In the genomic region with DNA sequence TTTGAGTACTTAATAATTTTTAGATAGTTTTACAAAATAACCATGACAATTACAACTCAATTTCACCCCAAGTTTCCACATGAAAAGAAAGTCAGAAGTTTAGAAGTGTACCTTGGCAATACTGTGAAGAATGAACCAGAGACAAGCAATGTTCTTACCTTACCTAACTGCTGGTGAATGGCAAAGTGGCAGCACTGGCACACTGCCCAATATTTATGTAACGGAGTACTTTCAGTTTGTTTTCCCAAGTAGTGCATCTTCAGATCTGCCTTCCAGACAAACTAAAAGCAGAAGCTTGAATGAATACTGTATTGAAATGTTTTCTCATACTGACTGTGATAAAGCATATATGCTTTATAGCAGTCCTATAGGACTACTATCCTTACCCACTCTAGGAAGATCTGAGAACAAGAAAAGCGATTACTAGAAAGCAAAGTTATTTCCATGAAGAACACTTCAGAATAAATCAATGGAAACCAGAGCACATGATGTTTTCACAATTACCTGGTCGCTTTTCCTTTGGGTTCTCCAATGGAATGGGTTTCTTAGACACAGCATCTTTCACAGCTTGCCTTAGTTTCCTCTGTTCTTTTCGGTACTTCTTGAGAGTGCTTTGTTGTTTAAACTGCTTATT, we compare ENCODE assay signal across 8 cellular contexts. TPM values are rescaled to one million over a fixed set of nuclear protein-coding genes. Genes with fewer than 3 reads are reported as not detected.
DNase-seq lines count a peak whose midpoint lies in the region; ATAC-seq and TF ChIP-seq lines count a peak whose summit lies in the region.

No MANE protein-coding gene starts in this region.

- no peak overlapping the region for H3K27ac ChIP-seq in subcutaneous abdominal adipose tissue (ENCODE audit: low read depth, low read length)

- H3K36me3 ChIP-seq in subcutaneous abdominal adipose tissue (ENCODE audit: control insufficient read depth in 5 of 5, insufficient read depth in 5 of 5, low read length in 5 of 5), result peaks cover 10 to 22% (median 17%) of the 10 kb centered on the region in 5 donors

- H3K4me1 ChIP-seq in subcutaneous abdominal adipose tissue (ENCODE audit: control insufficient read depth in 5 of 5, insufficient read depth in 5 of 5, low read length in 5 of 5), result peaks cover 0 to 23% (median 19%) of the 10 kb centered on the region in 5 donors

- H3K4me1 Mint-ChIP-seq in activated T-cell treated with anti-CD3 and anti-CD28 coated beads, Interleukin-2, amount 50 U/mL, for 4 hours (ENCODE audit: low read depth), result peaks cover 30% of the 10 kb centered on the region

- ATAC-seq in activated T-cell treated with anti-CD3 and anti-CD28 coated beads, Interleukin-2, amount 50 U/mL, for 4 hours, result no peak
- no peak for ATAC-seq in HG02571 (IDR thresholded peaks at IDR 0.05; ENCODE audit: unreplicated experiment)
- no peak for ATAC-seq in HG02840 (IDR thresholded peaks at IDR 0.05; ENCODE audit: low FRiP score, unreplicated experiment)

- no peak for TF ChIP-seq CTCF in fibroblast of pulmonary artery (IDR thresholded peaks at IDR 0.05; ENCODE audit: low read length, missing control alignments)

- H3K4me3 ChIP-seq in fibroblast of pulmonary artery (replicated peaks; ENCODE audit: low read depth, low read length) (peak overlapping the region; percentile 79), subcutaneous abdominal adipose tissue (ENCODE audit: low read depth in 1 of 5, low read length in 5 of 5) (peak overlapping the region in 3 of 5 donors; percentile 4 to 93 (median 89))

- H3K4me3 Mint-ChIP-seq in activated T-cell treated with anti-CD3 and anti-CD28 coated beads, Interleukin-2, amount 50 U/mL, for 4 hours, result peak overlapping the region; percentile 97

- no peaks in the 10 kb centered on the region for H3K27me3 Mint-ChIP-seq in activated T-cell treated with anti-CD3 and anti-CD28 coated beads, Interleukin-2, amount 50 U/mL, for 4 hours (ENCODE audit: low read depth)

- H3K36me3 Mint-ChIP-seq in activated T-cell treated with anti-CD3 and anti-CD28 coated beads, Interleukin-2, amount 50 U/mL, for 4 hours (ENCODE audit: insufficient read depth), result peaks cover 37% of the 10 kb centered on the region

- no peaks in the 10 kb centered on the region for H3K9me3 Mint-ChIP-seq in activated T-cell treated with anti-CD3 and anti-CD28 coated beads, Interleukin-2, amount 50 U/mL, for 4 hours

- H3K9ac ChIP-seq in subcutaneous abdominal adipose tissue (ENCODE audit: low read length in 5 of 5), result peak overlapping the region in 4 of 5 donors; percentile 6 to 94 (median 70)

- H3K9me3 ChIP-seq in subcutaneous abdominal adipose tissue (ENCODE audit: control insufficient read depth in 5 of 5, low read length in 5 of 5), result no peaks in the 10 kb centered on the region

- no peak for DNase-seq in activated T-cell treated with anti-CD3 and anti-CD28 coated beads, Interleukin-2, amount 50 U/mL, for 4 hours
- DNase-seq in activated T-cell treated with anti-CD3 and anti-CD28 coated beads for 4 hours (no peak), T follicular helper cell (ENCODE audit: low read depth) (peak; percentile 1), fibroblast of pulmonary artery (ENCODE audit: low read depth) (peak; percentile 36), NCI-H748 treated with DMSO at 0.1 percent for 48 hours (lab: John Stamatoyannopoulos, UW) (no peak)

- H3K27me3 ChIP-seq in subcutaneous abdominal adipose tissue (ENCODE audit: control insufficient read depth in 5 of 5, insufficient read depth in 4 of 5, low read length in 5 of 5), result no peaks in the 10 kb centered on the region

RNA-seq across cellular contexts. Expression of a gene that starts 1.5 kb away (rescaled TPM):
- 10 to 100 TPM; 48.8 to 54.6 (median 52.8) TPM for total RNA-seq in activated T-cell treated with anti-CD3 and anti-CD28 coated beads, Interleukin-2, amount 50 U/mL, for 4 hours

RNA-seq across cellular contexts. Expression of a gene that starts 41.1 kb away (rescaled TPM):
- under 1 TPM; 0.27 to 0.38 (median 0.32) TPM for total RNA-seq in activated T-cell treated with anti-CD3 and anti-CD28 coated beads, Interleukin-2, amount 50 U/mL, for 4 hours

Comparison
In these comparisons a context has a peak if more than half of its experiments do, and no peak if none do; other contexts are left out.
1. DNase-seq: peak in T follicular helper cell (single experiment) and fibroblast of pulmonary artery (single experiment); none in activated T-cell treated with anti-CD3 and anti-CD28 coated beads, Interleukin-2, amount 50 U/mL, for 4 hours (single experiment), activated T-cell treated with anti-CD3 and anti-CD28 coated beads for 4 hours (single experiment) and NCI-H748 treated with DMSO at 0.1 percent for 48 hours (single experiment).